16 cellular contexts compared by ENCODE assay signal in the genomic region with DNA sequence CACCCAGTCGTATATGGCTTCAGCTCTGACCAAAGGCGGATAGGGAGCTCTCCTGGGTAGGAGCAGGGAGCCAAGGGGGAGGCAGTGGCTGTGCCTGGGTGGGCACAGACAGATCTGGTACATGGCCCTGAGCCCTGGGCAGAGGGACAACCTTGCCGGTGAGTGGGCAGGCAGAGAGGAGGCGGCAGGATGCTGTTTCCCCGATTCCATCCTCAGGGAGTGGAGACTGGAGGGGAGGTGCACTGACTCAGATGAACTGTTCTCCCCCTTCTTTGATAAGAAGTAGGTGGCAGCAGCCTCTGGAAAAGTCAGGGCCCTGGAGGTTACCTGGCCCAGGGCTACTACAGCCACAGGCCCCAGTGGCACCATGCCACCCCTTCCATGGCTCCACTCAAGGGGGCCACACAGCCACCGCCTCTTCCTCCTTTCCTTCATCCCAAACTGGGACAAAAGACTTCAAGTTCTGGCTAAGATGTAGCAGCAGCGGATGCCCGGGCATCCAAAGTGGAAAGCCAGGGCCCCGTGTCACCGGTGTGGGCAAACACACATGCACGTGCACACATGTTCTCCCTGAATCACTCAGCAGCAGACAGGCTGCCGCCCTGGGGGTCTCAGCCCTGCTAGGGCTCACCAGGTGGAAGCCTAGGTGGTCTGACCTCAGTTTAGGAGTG. TPM values are rescaled to one million over a fixed set of nuclear protein-coding genes. Genes with fewer than 3 reads are reported as not detected.
A peak's percentile ranks its signal among the peaks of the same experiment; 100 is the strongest.
DNase-seq lines count a peak whose midpoint lies in the region; ATAC-seq and TF ChIP-seq lines count a peak whose summit lies in the region.
"Had no signal": no experiment of that assay in that cellular context is flagged by ENCODE, and none has a peak within 500 bp of the region (broad histone marks: within the 10 kb centered on the region; RNA-seq: fewer than 3 reads in every experiment).

No MANE protein-coding gene starts in this region.

- H3K36me3 ChIP-seq in OCI-LY3 (replicated peaks; ENCODE audit: low read depth, low read length): peaks cover 39% of the 10 kb centered on the region

- H3K27ac ChIP-seq in OCI-LY3 (ENCODE audit: low read length) (peak overlapping the region; percentile 63), coronary artery (peak overlapping the region; percentile 11 to 26)
- H3K27ac ChIP-seq: foreskin keratinocyte, KMS-11 had no signal

- H3K4me3 ChIP-seq in OCI-LY3 (ENCODE audit: low read length) (no peak overlapping the region), coronary artery (no peak overlapping the region)
- H3K4me3 ChIP-seq: smooth muscle cell had no signal

- intact Hi-C loops in activated naive CD4-positive, alpha-beta T cell treated with anti-CD3 and anti-CD28 coated beads for 36 hours (cut with micrococcal nuclease): no loop called here

- TF ChIP-seq CTCF in OCI-LY3 (IDR thresholded peaks at IDR 0.05; ENCODE audit: low read depth, low read length) (no peak), coronary artery (IDR thresholded peaks at IDR 0.05) (no peak)

- H3K9ac ChIP-seq in OCI-LY3 (ENCODE audit: low read length): no peak overlapping the region
- H3K9ac ChIP-seq: KMS-11 had no signal

- H3K4me3 Mint-ChIP-seq in activated naive CD4-positive, alpha-beta T cell treated with anti-CD3 and anti-CD28 coated beads for 36 hours: no peak overlapping the region
- H3K4me3 Mint-ChIP-seq in stimulated activated effector memory CD8-positive, alpha-beta T cell treated with anti-CD3 and anti-CD28 coated beads, Interleukin-12 subunit alpha, Interleukin-12 subunit beta, amount 100 ng/mL, for 72 hours: no peak overlapping the region

- H3K27me3 Mint-ChIP-seq in activated naive CD4-positive, alpha-beta T cell treated with anti-CD3 and anti-CD28 coated beads for 36 hours (ENCODE audit: low read depth): no peaks in the 10 kb centered on the region

- H3K4me2 ChIP-seq in OCI-LY3 (ENCODE audit: low read length): peak overlapping the region; percentile 32
- H3K4me2 ChIP-seq: KMS-11, smooth muscle cell had no signal

- ATAC-seq in stimulated activated effector memory CD8-positive, alpha-beta T cell treated with anti-CD3 and anti-CD28 coated beads, Interleukin-12 subunit alpha, Interleukin-12 subunit beta, amount 100 ng/mL, for 72 hours: no peak
- no peak for ATAC-seq in HG02852 (IDR thresholded peaks at IDR 0.05; ENCODE audit: unreplicated experiment)
- ATAC-seq: foreskin keratinocyte had no signal

- no peaks in the 10 kb centered on the region for H3K27me3 ChIP-seq in OCI-LY3 (ENCODE audit: low read depth, low read length)
- H3K27me3 ChIP-seq: foreskin keratinocyte had no signal

- peak overlapping the region; percentile 97 for H3K27ac Mint-ChIP-seq in activated naive CD4-positive, alpha-beta T cell treated with anti-CD3 and anti-CD28 coated beads for 36 hours
- H3K27ac Mint-ChIP-seq in stimulated activated effector memory CD8-positive, alpha-beta T cell treated with anti-CD3 and anti-CD28 coated beads, Interleukin-12 subunit alpha, Interleukin-12 subunit beta, amount 100 ng/mL, for 72 hours: peak overlapping the region; percentile 97

- H3K4me1 ChIP-seq in OCI-LY3 (ENCODE audit: low read length): peaks cover 59% of the 10 kb centered on the region
- H3K4me1 ChIP-seq: foreskin keratinocyte had no signal

- H3K9me3 ChIP-seq in OCI-LY3 (ENCODE audit: insufficient read depth, low read length): no peaks in the 10 kb centered on the region

- peaks cover 47% of the 10 kb centered on the region for H3K79me2 ChIP-seq in OCI-LY3 (ENCODE audit: low read length)

- peaks cover 69% of the 10 kb centered on the region for H3K4me1 Mint-ChIP-seq in activated naive CD4-positive, alpha-beta T cell treated with anti-CD3 and anti-CD28 coated beads for 36 hours (ENCODE audit: low read depth)
- peaks cover 65% of the 10 kb centered on the region for H3K4me1 Mint-ChIP-seq in stimulated activated effector memory CD8-positive, alpha-beta T cell treated with anti-CD3 and anti-CD28 coated beads, Interleukin-12 subunit alpha, Interleukin-12 subunit beta, amount 100 ng/mL, for 72 hours

- CTCF ChIA-PET in activated naive CD4-positive, alpha-beta T cell treated with anti-CD3 and anti-CD28 coated beads for 36 hours (lab: Charles Lee): interaction anchor here (0.5 to 1.7 kb wide), 4 partner anchors 21 to 570 kb away, joined by 3 read pairs; no protein-coding TSS in a partner anchor

- DNase-seq in activated naive CD4-positive, alpha-beta T cell treated with anti-CD3 and anti-CD28 coated beads for 36 hours: no peak
- no peak for DNase-seq in activated naive CD4-positive, alpha-beta T cell (lab: John Stamatoyannopoulos, UW)
- no peak for DNase-seq in coronary artery (ENCODE audit: low spot score)
- DNase-seq in stimulated activated effector memory CD8-positive, alpha-beta T cell treated with anti-CD3 and anti-CD28 coated beads, Interleukin-12 subunit alpha, Interleukin-12 subunit beta, amount 100 ng/mL, for 72 hours (ENCODE audit: low spot score in 2 of 2): no peak
- no peak for DNase-seq in SK-N-DZ (ENCODE audit: low spot score)
- no peak for DNase-seq in glomerular visceral epithelial cell (ENCODE audit: extremely low spot score)
- DNase-seq: amygdala, foreskin keratinocyte, NCI-H187 had no signal

- peaks cover 36% of the 10 kb centered on the region for H3K36me3 Mint-ChIP-seq in activated naive CD4-positive, alpha-beta T cell treated with anti-CD3 and anti-CD28 coated beads for 36 hours (ENCODE audit: low read depth)
- H3K36me3 Mint-ChIP-seq in stimulated activated effector memory CD8-positive, alpha-beta T cell treated with anti-CD3 and anti-CD28 coated beads, Interleukin-12 subunit alpha, Interleukin-12 subunit beta, amount 100 ng/mL, for 72 hours: peaks cover 72% of the 10 kb centered on the region

- H2AFZ ChIP-seq in OCI-LY3 (ENCODE audit: low read depth, low read length): no peak overlapping the region

- peaks cover 86% of the 10 kb centered on the region for H4K20me1 ChIP-seq in OCI-LY3 (ENCODE audit: insufficient read depth, low read length)

- no peaks in the 10 kb centered on the region for H3K9me3 Mint-ChIP-seq in activated naive CD4-positive, alpha-beta T cell treated with anti-CD3 and anti-CD28 coated beads for 36 hours
- H3K9me3 Mint-ChIP-seq in stimulated activated effector memory CD8-positive, alpha-beta T cell treated with anti-CD3 and anti-CD28 coated beads, Interleukin-12 subunit alpha, Interleukin-12 subunit beta, amount 100 ng/mL, for 72 hours: no peaks in the 10 kb centered on the region

RNA-seq across cellular contexts. Expression of gene CXCR5, which starts 13.4 kb away (rescaled TPM):
- 10 to 100 TPM; 25.6 to 26.1 TPM for total RNA-seq in activated naive CD4-positive, alpha-beta T cell treated with anti-CD3 and anti-CD28 coated beads for 36 hours
- polyA plus RNA-seq in SK-N-DZ (2014; cell fraction: cytosol; rRNA removed): not detected in 2 replicates
- polyA plus RNA-seq in SK-N-DZ (2014; cell fraction: nucleus; rRNA removed): not detected in 2 replicates
- total RNA-seq: foreskin keratinocyte, smooth muscle cell had no signal
- polyA plus RNA-seq: AG04450, foreskin keratinocyte, keratinocyte, neural cell, smooth muscle cell had no signal

RNA-seq across cellular contexts. Expression of gene BCL9L, which starts 28.7 kb away (rescaled TPM):
- total RNA-seq in activated naive CD4-positive, alpha-beta T cell treated with anti-CD3 and anti-CD28 coated beads for 36 hours: 10 to 100 TPM; 33.3 to 36.1 TPM
- polyA plus RNA-seq in SK-N-DZ (2014; cell fraction: cytosol; rRNA removed): 1.3 and 2.8 TPM in 2 replicates
- 1.1 and 1.7 TPM in 2 replicates for polyA plus RNA-seq in SK-N-DZ (2014; cell fraction: nucleus; rRNA removed)

RNA-seq across cellular contexts. Expression of gene UPK2, which starts 59.0 kb away (rescaled TPM):
- under 1 TPM; 0.25 to 0.45 TPM for total RNA-seq in activated naive CD4-positive, alpha-beta T cell treated with anti-CD3 and anti-CD28 coated beads for 36 hours
- not detected in 2 replicates for polyA plus RNA-seq in SK-N-DZ (2014; cell fraction: cytosol; rRNA removed)
- polyA plus RNA-seq in SK-N-DZ (2014; cell fraction: nucleus; rRNA removed): not detected in 2 replicates
- total RNA-seq: smooth muscle cell had no signal
- polyA plus RNA-seq: AG04450, neural cell had no signal
